Comparison of ENCODE assay signal across 8 cellular contexts in the genomic region with DNA sequence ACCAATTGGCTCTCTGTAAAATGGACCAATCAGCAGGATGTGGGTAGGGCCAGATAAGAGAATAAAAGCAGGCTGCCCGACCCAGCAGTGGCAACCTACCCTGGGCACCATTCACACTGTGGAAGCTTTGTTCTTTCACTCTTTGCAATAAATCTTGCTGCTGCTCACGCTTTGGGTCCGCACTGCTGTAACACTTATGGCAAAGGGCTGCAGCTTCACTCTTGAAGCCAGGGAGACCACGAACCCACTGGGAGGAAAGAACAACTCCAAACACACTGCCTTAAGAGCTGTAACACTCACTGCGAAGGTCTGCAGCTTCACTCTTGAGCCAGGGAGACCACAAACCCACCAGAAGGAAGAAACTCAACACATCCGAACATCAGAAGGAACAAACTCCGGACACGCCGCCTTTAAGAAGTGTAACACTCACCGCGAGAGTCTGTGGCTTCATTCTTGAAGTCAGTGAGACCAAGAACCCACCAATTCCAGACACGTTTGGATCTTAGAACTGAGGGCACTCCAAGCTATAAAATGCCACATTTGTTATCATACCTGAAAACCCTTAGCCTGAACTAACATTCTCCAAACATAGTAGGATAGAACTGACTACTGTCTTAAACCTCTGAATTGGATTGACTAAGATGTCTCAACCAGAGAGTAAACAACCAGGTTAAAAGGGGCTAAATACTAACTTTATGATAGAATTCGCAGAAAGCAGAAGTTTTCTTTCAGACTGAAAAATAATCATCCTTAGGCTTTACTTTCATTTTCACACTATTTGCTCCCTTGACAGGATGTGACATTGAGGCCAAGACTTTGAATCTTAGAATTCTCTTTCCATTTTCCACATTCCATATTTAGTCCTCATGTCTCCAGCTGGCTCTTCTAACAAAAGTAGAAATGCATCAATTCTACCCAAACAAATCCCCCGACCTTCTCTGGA. TPM values are rescaled to one million over a fixed set of nuclear protein-coding genes. Genes with fewer than 3 reads are reported as not detected.
DNase-seq lines count a peak whose midpoint lies in the region; ATAC-seq and TF ChIP-seq lines count a peak whose summit lies in the region.

No MANE protein-coding gene starts in this region.

- intact Hi-C loops in stomach (cut with DNase I; ENCODE audit: low total_unique reads) = no loop called here

- H3K27me3 ChIP-seq in stomach = no peaks in the 10 kb centered on the region
- H3K27me3 ChIP-seq in foreskin keratinocyte = no peaks in the 10 kb centered on the region

- WGBS in stomach, 5 donors = 66 to 78% (median 74%) methylated on average over 14 of the region's 14 CpGs

- no peak for TF ChIP-seq CTCF in foreskin fibroblast (IDR thresholded peaks at IDR 0.05; ENCODE audit: low read depth, low read length)
- no peak for TF ChIP-seq CTCF in stomach (IDR thresholded peaks at IDR 0.05)
- no peak for TF ChIP-seq CTCF in foreskin keratinocyte (conservative IDR thresholded peaks at IDR 0.05)

- TF ChIP-seq EP300 in stomach (IDR thresholded peaks at IDR 0.05) = no peak

- no peaks in the 10 kb centered on the region for H3K9me3 ChIP-seq in stomach

- H3K36me3 ChIP-seq in stomach = peaks cover 0 to under 1% (median 0%) of the 10 kb centered on the region in 4 donors

- peaks cover 7 to 45% (median 29%) of the 10 kb centered on the region in 4 donors for H3K4me1 ChIP-seq in stomach
- peaks cover 20% of the 10 kb centered on the region for H3K4me1 ChIP-seq in foreskin keratinocyte

- peak overlapping the region; percentile 11 to 17 for H3K4me3 ChIP-seq in foreskin fibroblast (ENCODE audit: low read depth in 1 of 2, low read length in 2 of 2)
- H3K4me3 ChIP-seq in stomach = peak overlapping the region; percentile 14 to 31 (median 20)

- TF ChIP-seq POLR2A in stomach (IDR thresholded peaks at IDR 0.05) = no peak

- H3K27ac ChIP-seq in stomach = peak overlapping the region; percentile 61 to 84 (median 72)
- no peak overlapping the region for H3K27ac ChIP-seq in foreskin keratinocyte

- ATAC-seq in GM18909 (IDR thresholded peaks at IDR 0.05; ENCODE audit: poor library complexity, unreplicated experiment) (peak; percentile 31), HG02970 (IDR thresholded peaks at IDR 0.05; ENCODE audit: low FRiP score, unreplicated experiment) (peak; percentile 11), foreskin keratinocyte (no peak)

- DNase-seq in activated CD4-positive, CD25-positive, alpha-beta regulatory T cell treated with anti-CD3 and anti-CD28 coated beads, Interleukin-2, amount 50 U/mL, for 72 hours = peak; percentile 46
- DNase-seq in foreskin fibroblast (peak in 1 of 2 donors; percentile 25), stomach (no peak), hypothalamus (lab: John Stamatoyannopoulos, UW) (no peak), foreskin keratinocyte (no peak), NCI-H1092 treated with DMSO at 0.1 percent for 48 hours (lab: John Stamatoyannopoulos, UW) (no peak)

RNA-seq across cellular contexts. Expression of gene CDKL1, which starts 33.6 kb away (rescaled TPM):
- total RNA-seq in stomach (100 to 1,000 TPM in 1 of 5 donors, 1 to 10 TPM in 2, under 1 TPM in 1, not detected in 1; 0.89 to 174 (median 5.6) TPM), foreskin keratinocyte (4.2 and 6.1 TPM in 2 replicates)
- polyA plus RNA-seq in stomach (1 to 10 TPM in 2 of 3 donors, under 1 TPM in 1; 0.61 to 1.4 (median 1.0) TPM), foreskin keratinocyte (1.8 TPM in 2 replicates)

RNA-seq across cellular contexts. Expression of gene DMAC2L, which starts 50.9 kb away (rescaled TPM):
- total RNA-seq in stomach (10 to 100 TPM in 2 of 5 donors, 1 to 10 TPM in 3; 1.3 to 83.4 (median 9.0) TPM), foreskin keratinocyte (7.7 and 7.8 TPM in 2 replicates)
- polyA plus RNA-seq in stomach (10 to 100 TPM; 13.5 to 34.7 (median 18.5) TPM), foreskin keratinocyte (8.0 and 8.8 TPM in 2 replicates)

RNA-seq across cellular contexts. Expression of gene L2HGDH, which starts 51.0 kb away (rescaled TPM):
- 10 to 100 TPM in 2 of 5 donors, 1 to 10 TPM in 3; 1.2 to 31.7 (median 8.7) TPM for total RNA-seq in stomach
- polyA plus RNA-seq in stomach = 1 to 10 TPM; 1.4 to 3.5 (median 2.9) TPM
- 7.2 and 9.1 TPM in 2 replicates for total RNA-seq in foreskin keratinocyte
- polyA plus RNA-seq in foreskin keratinocyte = 2.7 and 3.7 TPM in 2 replicates
